ENCODE assay signal across 8 cellular contexts in genomic region chr11:117828641-117829368, GRCh38. TPM values are rescaled to one million over a fixed set of nuclear protein-coding genes. Genes with fewer than 3 reads are reported as not detected.
DNase-seq lines count a peak whose midpoint lies in the region; ATAC-seq, FAIRE-seq and TF ChIP-seq lines count a peak whose summit lies in the region.

No MANE protein-coding gene starts in this region.

- TF ChIP-seq POLR2A in HepG2 (IDR thresholded peaks at IDR 0.05; ENCODE audit: insufficient read depth in 1 of 2, low read depth in 2 of 2, low read length in 2 of 2), result no peak

- FAIRE-seq in HepG2 (lab: Jason Lieb, UNC), result no peak

- peak; percentile 97 for DNase-seq in CD14-positive monocyte (ENCODE audit: low spot score)
- peak; percentile 83 for DNase-seq in T-helper 2 cell treated with Interferon-gamma antibody and Interleukin-4, amounts not matched to agents 5 μg/mL and 100 μg/mL, for 36 hours (ENCODE audit: low spot score)
- peak; percentile 36 for DNase-seq in amniotic epithelial cell (ENCODE audit: low read depth)
- DNase-seq in HepG2 (ENCODE audit: low spot score), result no peak
- DNase-seq in stimulated activated CD8-positive, alpha-beta memory T cell treated with anti-CD3 and anti-CD28 coated beads, Interleukin-7, amount 100 ng/mL, for 1 hour (ENCODE audit: low read depth in 2 of 2), result peak; percentile 79 to 87
- no peak for DNase-seq in NCI-H1694 treated with DMSO at 0.1 percent for 48 hours (lab: John Stamatoyannopoulos, UW)

- peaks cover 4% of the 10 kb centered on the region for H3K79me2 ChIP-seq in HepG2 (ENCODE audit: insufficient read depth, low read length)

- H3K27me3 Mint-ChIP-seq in CD14-positive monocyte (ENCODE audit: low read depth in 3 of 3), result peaks cover 0 to 4% (median 0%) of the 10 kb centered on the region in 3 donors
- H3K27me3 Mint-ChIP-seq in T-helper 2 cell treated with Interferon-gamma antibody and Interleukin-4, amounts not matched to agents 5 μg/mL and 100 μg/mL, for 36 hours (ENCODE audit: low read depth), result no peaks in the 10 kb centered on the region

- ATAC-seq in HG02642 (IDR thresholded peaks at IDR 0.05; ENCODE audit: poor library complexity, unreplicated experiment) (peak; percentile 57), HepG2 (peak; percentile 17), GM18517 (IDR thresholded peaks at IDR 0.05; ENCODE audit: unreplicated experiment) (no peak)

- H3K4me2 ChIP-seq in HepG2 (ENCODE audit: low read depth, low read length), result peak overlapping the region; percentile 40

- TF ChIP-seq CTCF in CD14-positive monocyte (IDR thresholded peaks at IDR 0.05) (no peak), HepG2 (CRISPR knock-in tag; IDR thresholded peaks at IDR 0.05) (no peak)

- H3K36me3 Mint-ChIP-seq in CD14-positive monocyte, result peaks cover 0 to 3% of the 10 kb centered on the region in 2 donors
- H3K36me3 Mint-ChIP-seq in T-helper 2 cell treated with Interferon-gamma antibody and Interleukin-4, amounts not matched to agents 5 μg/mL and 100 μg/mL, for 36 hours (ENCODE audit: low read depth), result no peaks in the 10 kb centered on the region

- H3K4me3 ChIP-seq in HepG2 (replicated peaks in 1 of 3; ENCODE audit: insufficient read depth in 1 of 3, low read depth in 2 of 3, low read length in 3 of 3), result no peak overlapping the region; a peak in 1 of 6 replicates

- CTCF ChIA-PET in HepG2 (lab: Yijun Ruan, JAX; ENCODE audit: low intra/inter-chr PET ratio, low total read pairs), result no interaction called here

- peaks cover 78% of the 10 kb centered on the region for H3K4me1 Mint-ChIP-seq in CD14-positive monocyte
- H3K4me1 Mint-ChIP-seq in T-helper 2 cell treated with Interferon-gamma antibody and Interleukin-4, amounts not matched to agents 5 μg/mL and 100 μg/mL, for 36 hours (ENCODE audit: low read depth), result peaks cover 24% of the 10 kb centered on the region

- H4K20me1 ChIP-seq in HepG2 (ENCODE audit: insufficient read depth, low read length), result no peaks in the 10 kb centered on the region

- no peak for TF ChIP-seq RAD21 in HepG2 (CRISPR knock-in tag; IDR thresholded peaks at IDR 0.05)

- in situ Hi-C loops in HepG2 (cut with HindIII; ENCODE audit: extremely low pct_ligation_motif_present, low pct_unique_long_range_greater_than_20kb), result no loop called here

- peaks cover 88% of the 10 kb centered on the region for H3K4me1 ChIP-seq in HepG2 (ENCODE audit: insufficient read depth, low read length)

- no peak overlapping the region for H2AFZ ChIP-seq in HepG2 (ENCODE audit: low read length)

- WGBS in HepG2 (ENCODE audit: low lambda C conversion rate), result 0% methylated on average over 1 of the region's 14 CpGs

- H3K27me3 ChIP-seq in HepG2 (ENCODE audit: control insufficient read depth in 1 of 2, insufficient read depth in 2 of 2, low read length in 2 of 2), result peaks cover 4 to 26% of the 10 kb centered on the region in 2 experiments; a peak in 4 of 5 replicates

- no peak overlapping the region for H3K27ac ChIP-seq in HepG2 (ENCODE audit: extremely low read length, insufficient read depth, low read length)

- no peaks in the 10 kb centered on the region for H3K9me3 ChIP-seq in HepG2 (ENCODE audit: low read length)

- peak in 1 of 2 experiments; percentile 8; a peak in 1 of 4 replicates for TF ChIP-seq EP300 in HepG2 (IDR thresholded peaks at IDR 0.05; ENCODE audit: low read depth in 2 of 2, low read length in 2 of 2)
- no peak for TF ChIP-seq EP300 in HepG2 (CRISPR knock-in tag; IDR thresholded peaks at IDR 0.05; ENCODE audit: borderline replicate concordance)

- no TSS peak for BruUV-seq in HepG2 (replicated peaks; lab: Mats Ljungman, UMichigan)

- H3K9me3 Mint-ChIP-seq in CD14-positive monocyte, result peaks cover 0 to 2% (median 0%) of the 10 kb centered on the region in 7 donors
- H3K9me3 Mint-ChIP-seq in T-helper 2 cell treated with Interferon-gamma antibody and Interleukin-4, amounts not matched to agents 5 μg/mL and 100 μg/mL, for 36 hours, result no peaks in the 10 kb centered on the region

- intact Hi-C loops in CD14-positive monocyte (cut with micrococcal nuclease) (loop anchor here in 1 of 2 donors (2.0 kb wide), 1 partner anchor 14 kb away; no protein-coding TSS in a partner anchor), HepG2 (cut with micrococcal nuclease; ENCODE audit: unreplicated experiment) (no loop called here)

- no peaks in the 10 kb centered on the region for H3K36me3 ChIP-seq in HepG2 (replicated peaks in 1 of 2; ENCODE audit: control insufficient read depth in 1 of 2, insufficient read depth in 2 of 2, low read length in 2 of 2)

- POLR2A ChIA-PET in HepG2 (lab: Yijun Ruan, JAX), result interaction anchor here (2.2 kb wide), 1 partner anchor 12 kb away, joined by 5 read pairs; no protein-coding TSS in a partner anchor

- H3K9ac ChIP-seq in HepG2 (ENCODE audit: insufficient read depth, low read depth, low read length), result no peak overlapping the region

- peak overlapping the region; percentile 9 to 11 for H3K4me3 Mint-ChIP-seq in CD14-positive monocyte
- no peak overlapping the region for H3K4me3 Mint-ChIP-seq in T-helper 2 cell treated with Interferon-gamma antibody and Interleukin-4, amounts not matched to agents 5 μg/mL and 100 μg/mL, for 36 hours

- peak overlapping the region in 6 of 7 donors; percentile 74 to 89 (median 84) for H3K27ac Mint-ChIP-seq in CD14-positive monocyte
- H3K27ac Mint-ChIP-seq in T-helper 2 cell treated with Interferon-gamma antibody and Interleukin-4, amounts not matched to agents 5 μg/mL and 100 μg/mL, for 36 hours, result peak overlapping the region; percentile 81

RNA-seq across cellular contexts. Expression of gene FXYD2, which starts 4.3 kb away (rescaled TPM):
- polyA plus RNA-seq in CD14-positive monocyte, result 1 to 10 TPM; 2.5 to 4.4 TPM
- 106 and 107 TPM in 2 replicates for total RNA-seq in HepG2 (2016; rRNA removed; fragmentation: Illumina TruSeq; extraction: Trizol)
- 71.2 and 93.3 TPM in 2 replicates for total RNA-seq in HepG2 (2016; cell fraction: cytosol; rRNA removed; fragmentation: Illumina TruSeq; extraction: Trizol; ENCODE audit: low read depth)
- total RNA-seq in HepG2 (2016; cell fraction: insoluble cytoplasmic fraction; rRNA removed; fragmentation: Illumina TruSeq; extraction: Trizol), result 102 and 114 TPM in 2 replicates
- 99.5 and 112 TPM in 2 replicates for total RNA-seq in HepG2 (2016; cell fraction: membrane; rRNA removed; fragmentation: Illumina TruSeq; extraction: Trizol)
- total RNA-seq in HepG2 (2016; cell fraction: nucleus; rRNA removed; fragmentation: Illumina TruSeq; extraction: Trizol), result 50.7 and 58.0 TPM in 2 replicates
- 38.8 and 45.9 TPM in 2 replicates for polyA plus RNA-seq in HepG2 (2011; rRNA removed)
- 34.6 and 67.1 TPM in 2 replicates for polyA plus RNA-seq in HepG2 (2011; cell fraction: cytosol; rRNA removed)
- 36.7 and 39.0 TPM in 2 replicates for polyA plus RNA-seq in HepG2 (2011; cell fraction: nucleus; rRNA removed)
- 12.8 and 15.4 TPM in 2 replicates for polyA plus RNA-seq in HepG2 (2012)
- polyA plus RNA-seq in HepG2 (2016; cell fraction: cytosol; fragmentation: Illumina TruSeq; extraction: Trizol; ENCODE audit: low read depth), result 80.3 and 98.8 TPM in 2 replicates
- 93.9 and 102 TPM in 2 replicates for polyA plus RNA-seq in HepG2 (2016; cell fraction: insoluble cytoplasmic fraction; fragmentation: Illumina TruSeq; extraction: Trizol; ENCODE audit: low read depth)
- polyA plus RNA-seq in HepG2 (2016; cell fraction: membrane; fragmentation: Illumina TruSeq; extraction: Trizol; ENCODE audit: low read depth), result 83.4 and 95.9 TPM in 2 replicates
- polyA plus RNA-seq in HepG2 (2016; cell fraction: nucleus; fragmentation: Illumina TruSeq; extraction: Trizol; ENCODE audit: insufficient read depth, low read depth), result 79.8 and 83.8 TPM in 2 replicates
- 0.12 and 31.7 TPM in 2 replicates for polyA minus RNA-seq in HepG2 (2011; rRNA and poly(A)+ RNA removed; ENCODE audit: low replicate concordance)
- 4.7 and 14.1 TPM in 2 replicates for polyA minus RNA-seq in HepG2 (2011; cell fraction: cytosol; rRNA and poly(A)+ RNA removed)
- 35.9 and 38.2 TPM in 2 replicates for polyA minus RNA-seq in HepG2 (2011; cell fraction: nucleus; rRNA and poly(A)+ RNA removed)

RNA-seq across cellular contexts. Expression of gene DSCAML1, which starts 31.8 kb away (rescaled TPM):
- polyA plus RNA-seq in CD14-positive monocyte (not detected), HepG2 (2011; rRNA removed) (0.40 and 0.72 TPM in 2 replicates)
- total RNA-seq in HepG2 (2016; rRNA removed; fragmentation: Illumina TruSeq; extraction: Trizol), result 0.14 and 0.29 TPM in 2 replicates
- total RNA-seq in HepG2 (2016; cell fraction: cytosol; rRNA removed; fragmentation: Illumina TruSeq; extraction: Trizol; ENCODE audit: low read depth), result 0.61 and 0.88 TPM in 2 replicates
- total RNA-seq in HepG2 (2016; cell fraction: insoluble cytoplasmic fraction; rRNA removed; fragmentation: Illumina TruSeq; extraction: Trizol), result 0.24 and 0.35 TPM in 2 replicates
- total RNA-seq in HepG2 (2016; cell fraction: membrane; rRNA removed; fragmentation: Illumina TruSeq; extraction: Trizol), result 0.17 and 0.28 TPM in 2 replicates
- total RNA-seq in HepG2 (2016; cell fraction: nucleus; rRNA removed; fragmentation: Illumina TruSeq; extraction: Trizol), result 0.47 and 0.50 TPM in 2 replicates
- polyA plus RNA-seq in HepG2 (2011; cell fraction: cytosol; rRNA removed), result 0.15 and 0.35 TPM in 2 replicates
- 2.6 and 4.1 TPM in 2 replicates for polyA plus RNA-seq in HepG2 (2011; cell fraction: nucleus; rRNA removed)
- 0.48 and 0.69 TPM in 2 replicates for polyA plus RNA-seq in HepG2 (2012)
- polyA plus RNA-seq in HepG2 (2016; cell fraction: cytosol; fragmentation: Illumina TruSeq; extraction: Trizol; ENCODE audit: low read depth), result 0.06 and 0.07 TPM in 2 replicates
- 0.14 and 0.19 TPM in 2 replicates for polyA plus RNA-seq in HepG2 (2016; cell fraction: insoluble cytoplasmic fraction; fragmentation: Illumina TruSeq; extraction: Trizol; ENCODE audit: low read depth)
- 0.09 and 0.14 TPM in 2 replicates for polyA plus RNA-seq in HepG2 (2016; cell fraction: membrane; fragmentation: Illumina TruSeq; extraction: Trizol; ENCODE audit: low read depth)
- 0.24 and 0.74 TPM in 2 replicates for polyA plus RNA-seq in HepG2 (2016; cell fraction: nucleus; fragmentation: Illumina TruSeq; extraction: Trizol; ENCODE audit: insufficient read depth, low read depth)
- 1.8 TPM in 1 of 2 replicates, not detected in the other for polyA minus RNA-seq in HepG2 (2011; rRNA and poly(A)+ RNA removed; ENCODE audit: low replicate concordance)
- 0.18 and 0.20 TPM in 2 replicates for polyA minus RNA-seq in HepG2 (2011; cell fraction: cytosol; rRNA and poly(A)+ RNA removed)
- 2.7 and 6.2 TPM in 2 replicates for polyA minus RNA-seq in HepG2 (2011; cell fraction: nucleus; rRNA and poly(A)+ RNA removed)

RNA-seq across cellular contexts. Expression of gene FXYD6, which starts 47.7 kb away (rescaled TPM):
- polyA plus RNA-seq in CD14-positive monocyte (10 to 100 TPM; 36.4 to 44.1 TPM), HepG2 (2011; rRNA removed) (not detected in 2 replicates)
- not detected in 2 replicates for total RNA-seq in HepG2 (2016; rRNA removed; fragmentation: Illumina TruSeq; extraction: Trizol)
- total RNA-seq in HepG2 (2016; cell fraction: cytosol; rRNA removed; fragmentation: Illumina TruSeq; extraction: Trizol; ENCODE audit: low read depth), result not detected in 2 replicates
- total RNA-seq in HepG2 (2016; cell fraction: insoluble cytoplasmic fraction; rRNA removed; fragmentation: Illumina TruSeq; extraction: Trizol), result not detected in 2 replicates
- not detected in 2 replicates for total RNA-seq in HepG2 (2016; cell fraction: membrane; rRNA removed; fragmentation: Illumina TruSeq; extraction: Trizol)
- total RNA-seq in HepG2 (2016; cell fraction: nucleus; rRNA removed; fragmentation: Illumina TruSeq; extraction: Trizol), result not detected in 2 replicates
- not detected in 2 replicates for polyA plus RNA-seq in HepG2 (2011; cell fraction: cytosol; rRNA removed)
- polyA plus RNA-seq in HepG2 (2011; cell fraction: nucleus; rRNA removed), result not detected in 2 replicates
- polyA plus RNA-seq in HepG2 (2012), result not detected in 2 replicates
- not detected in 2 replicates for polyA plus RNA-seq in HepG2 (2016; cell fraction: cytosol; fragmentation: Illumina TruSeq; extraction: Trizol; ENCODE audit: low read depth)
- not detected in 2 replicates for polyA plus RNA-seq in HepG2 (2016; cell fraction: insoluble cytoplasmic fraction; fragmentation: Illumina TruSeq; extraction: Trizol; ENCODE audit: low read depth)
- polyA plus RNA-seq in HepG2 (2016; cell fraction: membrane; fragmentation: Illumina TruSeq; extraction: Trizol; ENCODE audit: low read depth), result not detected in 2 replicates
- polyA plus RNA-seq in HepG2 (2016; cell fraction: nucleus; fragmentation: Illumina TruSeq; extraction: Trizol; ENCODE audit: insufficient read depth, low read depth), result not detected in 2 replicates
- polyA minus RNA-seq in HepG2 (2011; rRNA and poly(A)+ RNA removed; ENCODE audit: low replicate concordance), result not detected in 2 replicates
- polyA minus RNA-seq in HepG2 (2011; cell fraction: cytosol; rRNA and poly(A)+ RNA removed), result not detected in 2 replicates
- not detected in 2 replicates for polyA minus RNA-seq in HepG2 (2011; cell fraction: nucleus; rRNA and poly(A)+ RNA removed)

Comparison
In these comparisons a context has a peak if more than half of its experiments do, and no peak if none do; other contexts are left out.
1. DNase-seq: peak in CD14-positive monocyte (single experiment), T-helper 2 cell treated with Interferon-gamma antibody and Interleukin-4, amounts not matched to agents 5 μg/mL and 100 μg/mL, for 36 hours (single experiment), amniotic epithelial cell (single experiment) and stimulated activated CD8-positive, alpha-beta memory T cell treated with anti-CD3 and anti-CD28 coated beads, Interleukin-7, amount 100 ng/mL, for 1 hour (2 of 2); none in HepG2 (single experiment) and NCI-H1694 treated with DMSO at 0.1 percent for 48 hours (single experiment).
2. RNA of gene FXYD6, which starts 47.7 kb away (polyA plus RNA-seq): 36.4 to 44.1 TPM in CD14-positive monocyte; not detected in HepG2; every median in the first group is over 10 times any median in the second.